1 cellular context compared by ENCODE assay signal in genomic region chr1:42658880-42659337, GRCh38.
TF ChIP-seq lines count a peak whose summit lies in the region.

No MANE protein-coding gene starts in this region.

TF ChIP-seq in GM12878, 131 proteins besides CTCF, POLR2A, EP300 and RAD21 (continued from another document):
- TF ChIP-seq ZNF384 (IDR thresholded peaks at IDR 0.05; ENCODE audit: borderline replicate concordance, low read depth, low read length) (no peak), CHD4 (IDR thresholded peaks at IDR 0.05) (no peak)
TF ChIP-seq in GM12878: peak in this region for 0.
